Comparison of ENCODE assay signal across 18 cellular contexts in the genomic region with DNA sequence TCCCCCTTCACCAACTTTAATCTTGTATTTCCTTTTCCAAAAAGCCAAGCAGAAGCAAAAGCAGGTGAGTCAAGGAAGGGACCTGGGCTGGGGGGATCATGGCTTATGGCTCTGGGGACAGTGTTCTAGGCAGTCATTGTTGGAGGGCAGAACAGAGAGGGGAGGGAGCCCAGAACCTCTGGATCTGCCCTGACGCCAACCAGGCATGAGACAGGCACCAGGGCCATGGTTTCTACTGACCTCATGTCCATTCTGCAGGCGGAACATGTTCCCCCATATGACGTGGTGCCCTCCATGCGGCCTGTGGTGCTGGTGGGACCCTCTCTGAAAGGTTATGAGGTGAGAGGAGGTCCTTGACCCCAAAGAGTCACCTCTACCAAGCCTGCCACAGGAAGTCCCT.
"Had no signal": no experiment of that assay in that cellular context is flagged by ENCODE, and none has a peak within 500 bp of the region (broad histone marks: within the 10 kb centered on the region; RNA-seq: fewer than 3 reads in every experiment).

No MANE protein-coding gene starts in this region.

- H3K9me3 ChIP-seq: SK-N-SH had no signal

- H3K27ac ChIP-seq: RWPE1 had no signal

- DNase-seq: IMR-90, Karpas-422, KG1, MV-4-11, NCI-H1048, NCI-H1105, NCI-H1436 treated with DMSO at 0.1 percent for 48 hours, NCI-H1694 treated with DMSO at 0.1 percent for 48 hours, NCI-H1930, NCI-H2081, NCI-H2107, NCI-H2227 treated with DMSO at 0.1 percent for 48 hours, NCI-H524, NCI-H69, SHP77, SK-N-SH, SW 1271 had no signal

- H3K4me2 ChIP-seq: SK-N-SH had no signal
